15 cellular contexts compared by ENCODE assay signal in genomic region chr5:179860301-179860700, GRCh38. TPM values are rescaled to one million over a fixed set of nuclear protein-coding genes. Genes with fewer than 3 reads are reported as not detected.
DNase-seq lines count a peak whose midpoint lies in the region; ATAC-seq and TF ChIP-seq lines count a peak whose summit lies in the region.
"Had no signal": no experiment of that assay in that cellular context is flagged by ENCODE, and none has a peak within 500 bp of the region (broad histone marks: within the 10 kb centered on the region; RNA-seq: fewer than 3 reads in every experiment).

No MANE protein-coding gene starts in this region.

- DNase-seq in ELF-1 (ENCODE audit: low read depth, low spot score): peak; percentile 15
- DNase-seq in activated T-helper 2 cell treated with anti-CD3 and anti-CD28 coated beads, Interferon-gamma antibody, Interleukin-2, Interleukin-4, amounts not matched to agents 10 μg/mL and 5 μg/mL and 100 μg/mL, durations not matched to agents 14 hours and 24 hours and 36 hours (ENCODE audit: low spot score): no peak
- no peak for DNase-seq in activated gamma-delta T cell treated with Interleukin-2 at 50 U/mL for 16 hours
- DNase-seq in SJCRH30: no peak
- no peak for DNase-seq in omental fat pad (ENCODE audit: low spot score)
- DNase-seq in NCI-H1417 (lab: John Stamatoyannopoulos, UW): no peak
- DNase-seq: activated CD4-positive, CD25-positive, alpha-beta regulatory T cell; effector CD4-positive, alpha-beta T cell; head of caudate nucleus; MG63; NCI-H446; right lobe of liver had no signal

- H3K27me3 ChIP-seq in BLaER1 treated with 17β-estradiol and CSF1 and Interleukin-3, amounts not matched to agents 10 nM and 100 nM: no peaks in the 10 kb centered on the region
- H3K27me3 ChIP-seq in SJCRH30: no peaks in the 10 kb centered on the region
- H3K27me3 ChIP-seq: MG63, right lobe of liver, vagina had no signal

- H3K27ac ChIP-seq in BLaER1 treated with 17β-estradiol and CSF1 and Interleukin-3, amounts not matched to agents 10 nM and 100 nM: no peak overlapping the region
- no peak overlapping the region for H3K27ac ChIP-seq in SJCRH30
- H3K27ac ChIP-seq: right lobe of liver had no signal

- H3K4me2 ChIP-seq in BLaER1 treated with 17β-estradiol and CSF1 and Interleukin-3, amounts not matched to agents 10 nM and 100 nM: peak overlapping the region in 6 of 11 experiments; percentile 4 to 95 (median 92); a peak in 6 of 22 replicates

- intact Hi-C loops in activated T-helper 2 cell treated with anti-CD3 and anti-CD28 coated beads, Interferon-gamma antibody, Interleukin-2, Interleukin-4, amounts not matched to agents 10 μg/mL and 5 μg/mL and 100 μg/mL, durations not matched to agents 14 hours and 24 hours and 36 hours (cut with micrococcal nuclease): no loop called here

- peaks cover 9% of the 10 kb centered on the region for H3K4me1 Mint-ChIP-seq in activated T-helper 2 cell treated with anti-CD3 and anti-CD28 coated beads, Interferon-gamma antibody, Interleukin-2, Interleukin-4, amounts not matched to agents 10 μg/mL and 5 μg/mL and 100 μg/mL, durations not matched to agents 14 hours and 24 hours and 36 hours (ENCODE audit: low read depth)
- H3K4me1 Mint-ChIP-seq in nephron: peaks cover 24% of the 10 kb centered on the region

- peaks cover 32 to 40% (median 36%) of the 10 kb centered on the region in 11 experiments for H3K36me3 ChIP-seq in BLaER1 treated with 17β-estradiol and CSF1 and Interleukin-3, amounts not matched to agents 10 nM and 100 nM
- peaks cover 21% of the 10 kb centered on the region for H3K36me3 ChIP-seq in SJCRH30

- no peak for ATAC-seq in omental fat pad (ENCODE audit: low FRiP score)
- ATAC-seq: right lobe of liver had no signal

- H3K27me3 Mint-ChIP-seq in activated T-helper 2 cell treated with anti-CD3 and anti-CD28 coated beads, Interferon-gamma antibody, Interleukin-2, Interleukin-4, amounts not matched to agents 10 μg/mL and 5 μg/mL and 100 μg/mL, durations not matched to agents 14 hours and 24 hours and 36 hours (ENCODE audit: low read depth): no peaks in the 10 kb centered on the region
- no peaks in the 10 kb centered on the region for H3K27me3 Mint-ChIP-seq in nephron (ENCODE audit: low read depth)

- H3K4me3 Mint-ChIP-seq in activated T-helper 2 cell treated with anti-CD3 and anti-CD28 coated beads, Interferon-gamma antibody, Interleukin-2, Interleukin-4, amounts not matched to agents 10 μg/mL and 5 μg/mL and 100 μg/mL, durations not matched to agents 14 hours and 24 hours and 36 hours (ENCODE audit: low read depth): peak overlapping the region; percentile 65
- H3K4me3 Mint-ChIP-seq in nephron: peak overlapping the region; percentile 95 to 99 (median 97)

- H3K4me3 ChIP-seq in BLaER1 treated with 17β-estradiol and CSF1 and Interleukin-3, amounts not matched to agents 10 nM and 100 nM: no peak overlapping the region
- no peak overlapping the region for H3K4me3 ChIP-seq in SJCRH30

- H3K36me3 Mint-ChIP-seq in activated T-helper 2 cell treated with anti-CD3 and anti-CD28 coated beads, Interferon-gamma antibody, Interleukin-2, Interleukin-4, amounts not matched to agents 10 μg/mL and 5 μg/mL and 100 μg/mL, durations not matched to agents 14 hours and 24 hours and 36 hours (ENCODE audit: low read depth): peaks cover 28% of the 10 kb centered on the region
- H3K36me3 Mint-ChIP-seq in nephron (ENCODE audit: low read depth): peaks cover 25% of the 10 kb centered on the region

- H4K20me1 ChIP-seq in BLaER1 treated with 17β-estradiol and CSF1 and Interleukin-3, amounts not matched to agents 10 nM and 100 nM: peaks cover 0 to 13% (median 0%) of the 10 kb centered on the region in 11 experiments; a peak in 1 of 22 replicates

- TF ChIP-seq CTCF in nephron (IDR thresholded peaks at IDR 0.05; ENCODE audit: unreplicated experiment in 3 of 3) (no peak), omental fat pad (IDR thresholded peaks at IDR 0.05) (no peak)

- peaks cover 0 to 21% (median 13%) of the 10 kb centered on the region in 11 experiments; a peak in 18 of 22 replicates for H3K9me3 ChIP-seq in BLaER1 treated with 17β-estradiol and CSF1 and Interleukin-3, amounts not matched to agents 10 nM and 100 nM (replicated peaks in 1 of 11)
- 0 out of 2 replicates have a peak, but pooled peaks cover 3% of the 10 kb centered on the region for H3K9me3 ChIP-seq in SJCRH30 (replicated peaks)
- H3K9me3 ChIP-seq: MG63, right lobe of liver, vagina had no signal

- H3K4me1 ChIP-seq in BLaER1 treated with 17β-estradiol and CSF1 and Interleukin-3, amounts not matched to agents 10 nM and 100 nM: peaks cover 17 to 30% (median 22%) of the 10 kb centered on the region in 10 experiments
- no peaks in the 10 kb centered on the region for H3K4me1 ChIP-seq in SJCRH30

- H3K27ac Mint-ChIP-seq in activated T-helper 2 cell treated with anti-CD3 and anti-CD28 coated beads, Interferon-gamma antibody, Interleukin-2, Interleukin-4, amounts not matched to agents 10 μg/mL and 5 μg/mL and 100 μg/mL, durations not matched to agents 14 hours and 24 hours and 36 hours: peak overlapping the region; percentile 58
- H3K27ac Mint-ChIP-seq in nephron: peak overlapping the region; percentile 35 to 67 (median 60)

- H3K9me3 Mint-ChIP-seq in activated T-helper 2 cell treated with anti-CD3 and anti-CD28 coated beads, Interferon-gamma antibody, Interleukin-2, Interleukin-4, amounts not matched to agents 10 μg/mL and 5 μg/mL and 100 μg/mL, durations not matched to agents 14 hours and 24 hours and 36 hours: no peaks in the 10 kb centered on the region
- H3K9me3 Mint-ChIP-seq in nephron: no peaks in the 10 kb centered on the region

- H3K9ac ChIP-seq in BLaER1 treated with 17β-estradiol and CSF1 and Interleukin-3, amounts not matched to agents 10 nM and 100 nM: peak overlapping the region in 2 of 11 experiments; percentile 9 to 90; a peak in 1 of 22 replicates

RNA-seq across cellular contexts. Expression of gene MRNIP, which starts 1.7 kb away (rescaled TPM):
- 24.4 and 30.1 TPM in 2 replicates for total RNA-seq in activated T-helper 2 cell treated with anti-CD3 and anti-CD28 coated beads, Interferon-gamma antibody, Interleukin-2, Interleukin-4, amounts not matched to agents 10 μg/mL and 5 μg/mL and 100 μg/mL, durations not matched to agents 14 hours and 24 hours and 36 hours
- total RNA-seq in SJCRH30 (2014; rRNA removed; shearing (Covaris generic)): 10.3 and 15.3 TPM in 2 replicates
- 10 to 100 TPM; 15.3 to 26.8 (median 17.7) TPM for total RNA-seq in omental fat pad

RNA-seq across cellular contexts. Expression of gene SQSTM1, which starts 39.6 kb away (rescaled TPM):
- total RNA-seq in activated T-helper 2 cell treated with anti-CD3 and anti-CD28 coated beads, Interferon-gamma antibody, Interleukin-2, Interleukin-4, amounts not matched to agents 10 μg/mL and 5 μg/mL and 100 μg/mL, durations not matched to agents 14 hours and 24 hours and 36 hours: 194 TPM in 2 replicates
- 64.9 and 65.8 TPM in 2 replicates for total RNA-seq in SJCRH30 (2014; rRNA removed; shearing (Covaris generic))
- total RNA-seq in omental fat pad: 100 to 1,000 TPM; 400 to 762 (median 566) TPM

RNA-seq across cellular contexts. Expression of gene TBC1D9B, which starts 47.4 kb away (rescaled TPM):
- 124 and 125 TPM in 2 replicates for total RNA-seq in activated T-helper 2 cell treated with anti-CD3 and anti-CD28 coated beads, Interferon-gamma antibody, Interleukin-2, Interleukin-4, amounts not matched to agents 10 μg/mL and 5 μg/mL and 100 μg/mL, durations not matched to agents 14 hours and 24 hours and 36 hours
- total RNA-seq in SJCRH30 (2014; rRNA removed; shearing (Covaris generic)): 33.6 and 37.0 TPM in 2 replicates
- total RNA-seq in omental fat pad: 100 to 1,000 TPM in 2 of 4 donors, 10 to 100 TPM in 2; 85.4 to 114 (median 97.0) TPM

RNA-seq across cellular contexts. Expression of gene MGAT4B, which starts 53.6 kb away (rescaled TPM):
- total RNA-seq in activated T-helper 2 cell treated with anti-CD3 and anti-CD28 coated beads, Interferon-gamma antibody, Interleukin-2, Interleukin-4, amounts not matched to agents 10 μg/mL and 5 μg/mL and 100 μg/mL, durations not matched to agents 14 hours and 24 hours and 36 hours: 135 and 139 TPM in 2 replicates
- total RNA-seq in SJCRH30 (2014; rRNA removed; shearing (Covaris generic)): 55.5 and 60.5 TPM in 2 replicates
- 10 to 100 TPM; 67.6 to 90.1 (median 73.9) TPM for total RNA-seq in omental fat pad
